Comparison of ENCODE assay signal across 28 cellular contexts in the genomic region with DNA sequence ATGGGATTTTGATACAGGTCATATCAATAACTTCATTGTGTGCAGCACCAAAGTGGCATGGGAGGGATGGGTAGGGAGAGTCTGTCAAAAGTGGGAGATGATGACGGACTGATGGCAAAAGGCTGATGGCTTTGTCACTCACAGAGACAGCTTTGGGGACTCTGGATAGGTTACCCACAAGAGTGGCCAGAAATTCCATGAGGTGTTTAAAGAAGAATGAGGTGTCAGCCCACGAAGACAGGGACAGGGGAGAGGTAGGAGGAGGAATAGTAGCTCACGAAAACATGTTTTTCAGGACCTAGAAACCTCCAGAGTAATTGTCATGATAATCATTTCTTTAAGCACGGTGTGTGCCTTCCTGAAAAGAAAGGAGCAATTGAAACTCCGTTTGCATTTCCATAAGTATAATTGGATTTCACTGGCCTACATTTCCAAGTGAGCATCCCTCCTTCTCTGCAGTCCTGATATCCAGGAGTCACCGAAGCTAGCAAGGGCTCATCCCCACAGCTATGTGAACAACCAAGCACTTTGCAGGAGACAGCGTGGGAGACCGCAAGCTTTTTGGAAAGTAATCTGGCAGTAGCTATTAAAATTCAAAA. TPM values are rescaled to one million over a fixed set of nuclear protein-coding genes. Genes with fewer than 3 reads are reported as not detected.
"Had no signal": no experiment of that assay in that cellular context is flagged by ENCODE, and none has a peak within 500 bp of the region (broad histone marks: within the 10 kb centered on the region; RNA-seq: fewer than 3 reads in every experiment).

No MANE protein-coding gene starts in this region.

- ATAC-seq: activated T-helper 17 cell treated with anti-CD3 and anti-CD28 coated beads, Interleukin-2, amount 50 U/mL, for 72 hours; effector memory CD8-positive, alpha-beta T cell; gastrocnemius medialis; left colon; natural killer cell treated with Interleukin-12 subunit alpha and Interleukin-12 subunit beta and Interleukin-15 and Interleukin-18, amount 100 ng/mL, for 72 hours; pancreas; psoas muscle; stimulated activated naive CD8-positive, alpha-beta T cell treated with anti-CD3 and anti-CD28 coated beads, Interleukin-15, Interleukin-2, amounts not matched to agents 100 U/mL and 50 U/mL, for 24 hours had no signal

- H3K36me3 ChIP-seq: adrenal gland, ascending aorta, brain microvascular endothelial cell, colonic mucosa, esophagus squamous epithelium, gastrocnemius medialis, neutrophil, pancreas, right atrium auricular region, spleen, upper lobe of left lung had no signal

- H3K9me3 ChIP-seq: adrenal gland, ascending aorta, colonic mucosa, esophagus squamous epithelium, gastrocnemius medialis, neutrophil, pancreas, psoas muscle, right atrium auricular region, upper lobe of left lung had no signal

- H3K4me1 ChIP-seq: adrenal gland, ascending aorta, colonic mucosa, gastrocnemius medialis, pancreas, psoas muscle, right atrium auricular region, spleen, upper lobe of left lung had no signal

- H3K4me1 Mint-ChIP-seq: activated T-helper 17 cell treated with anti-CD3 and anti-CD28 coated beads, Interleukin-2, amount 50 U/mL, for 72 hours; central memory CD8-positive, alpha-beta T cell had no signal

- H3K9me3 Mint-ChIP-seq: activated T-cell treated with anti-CD3 and anti-CD28 coated beads, Interleukin-2, amount 50 U/mL, for 24 hours; central memory CD8-positive, alpha-beta T cell; natural killer cell treated with Interleukin-12 subunit alpha and Interleukin-12 subunit beta and Interleukin-15 and Interleukin-18, amount 100 ng/mL, for 72 hours had no signal

- DNase-seq: activated CD8-positive, alpha-beta memory T cell treated with anti-CD3 and anti-CD28 coated beads, Interleukin-2, amount 50 U/mL, for 4 hours; activated T-cell treated with anti-CD3 and anti-CD28 coated beads, Interleukin-2, amount 50 U/mL, for 24 hours; adrenal gland; brain microvascular endothelial cell; colonic mucosa; dorsolateral prefrontal cortex; effector memory CD8-positive, alpha-beta T cell; esophagus squamous epithelium; gastrocnemius medialis; hypothalamus; left colon; pancreas; psoas muscle; spleen; stimulated activated CD4-positive, alpha-beta T cell treated with anti-CD3 and anti-CD28 coated beads, Interleukin-4, amount 100 ng/mL, for 4 hours; stimulated activated naive CD8-positive, alpha-beta T cell treated with anti-CD3 and anti-CD28 coated beads, Interleukin-15, Interleukin-2, amounts not matched to agents 100 U/mL and 50 U/mL, for 24 hours; T-helper 9 cell; upper lobe of left lung had no signal

- H3K4me3 ChIP-seq: adrenal gland, ascending aorta, colonic mucosa, dorsolateral prefrontal cortex, esophagus squamous epithelium, gastrocnemius medialis, pancreas, psoas muscle, right atrium auricular region, spleen, upper lobe of left lung had no signal

- H3K27ac Mint-ChIP-seq: activated naive CD8-positive, alpha-beta T cell; activated T-cell treated with anti-CD3 and anti-CD28 coated beads, Interleukin-2, amount 50 U/mL, for 24 hours; activated T-helper 17 cell treated with anti-CD3 and anti-CD28 coated beads, Interleukin-2, amount 50 U/mL, for 72 hours; effector memory CD8-positive, alpha-beta T cell; memory B cell; natural killer cell treated with Interleukin-12 subunit alpha and Interleukin-12 subunit beta and Interleukin-15 and Interleukin-18, amount 100 ng/mL, for 72 hours had no signal

- H3K27ac ChIP-seq: adrenal gland, ascending aorta, brain microvascular endothelial cell, colonic mucosa, dorsolateral prefrontal cortex, esophagus squamous epithelium, gastrocnemius medialis, neutrophil, pancreas, psoas muscle, right atrium auricular region, spleen, upper lobe of left lung had no signal

- H3K27me3 ChIP-seq: ascending aorta, brain microvascular endothelial cell, colonic mucosa, esophagus squamous epithelium, gastrocnemius medialis, pancreas, right atrium auricular region, upper lobe of left lung had no signal

- H3K4me3 Mint-ChIP-seq: activated naive CD8-positive, alpha-beta T cell; activated T-cell treated with anti-CD3 and anti-CD28 coated beads, Interleukin-2, amount 50 U/mL, for 24 hours; activated T-helper 17 cell treated with anti-CD3 and anti-CD28 coated beads, Interleukin-2, amount 50 U/mL, for 72 hours; central memory CD8-positive, alpha-beta T cell; effector memory CD8-positive, alpha-beta T cell; memory B cell; natural killer cell treated with Interleukin-12 subunit alpha and Interleukin-12 subunit beta and Interleukin-15 and Interleukin-18, amount 100 ng/mL, for 72 hours had no signal

RNA-seq across cellular contexts. Expression of a gene that starts 60.0 kb away (rescaled TPM):
- total RNA-seq: activated T-helper 17 cell treated with anti-CD3 and anti-CD28 coated beads, Interleukin-2, amount 50 U/mL, for 72 hours; adrenal gland; ascending aorta; natural killer cell treated with Interleukin-12 subunit alpha and Interleukin-12 subunit beta and Interleukin-15 and Interleukin-18, amount 100 ng/mL, for 72 hours; psoas muscle; right atrium auricular region; spleen; subcutaneous adipose tissue; T-helper 1 cell treated with Interleukin-12 subunit alpha and Interleukin-12 subunit beta and Interleukin-4 antibody, amounts not matched to agents 30 ng/mL and 1 ng/mL, for 36 hours had no signal
